ENCODE assay signal across 7 cellular contexts in the genomic region with DNA sequence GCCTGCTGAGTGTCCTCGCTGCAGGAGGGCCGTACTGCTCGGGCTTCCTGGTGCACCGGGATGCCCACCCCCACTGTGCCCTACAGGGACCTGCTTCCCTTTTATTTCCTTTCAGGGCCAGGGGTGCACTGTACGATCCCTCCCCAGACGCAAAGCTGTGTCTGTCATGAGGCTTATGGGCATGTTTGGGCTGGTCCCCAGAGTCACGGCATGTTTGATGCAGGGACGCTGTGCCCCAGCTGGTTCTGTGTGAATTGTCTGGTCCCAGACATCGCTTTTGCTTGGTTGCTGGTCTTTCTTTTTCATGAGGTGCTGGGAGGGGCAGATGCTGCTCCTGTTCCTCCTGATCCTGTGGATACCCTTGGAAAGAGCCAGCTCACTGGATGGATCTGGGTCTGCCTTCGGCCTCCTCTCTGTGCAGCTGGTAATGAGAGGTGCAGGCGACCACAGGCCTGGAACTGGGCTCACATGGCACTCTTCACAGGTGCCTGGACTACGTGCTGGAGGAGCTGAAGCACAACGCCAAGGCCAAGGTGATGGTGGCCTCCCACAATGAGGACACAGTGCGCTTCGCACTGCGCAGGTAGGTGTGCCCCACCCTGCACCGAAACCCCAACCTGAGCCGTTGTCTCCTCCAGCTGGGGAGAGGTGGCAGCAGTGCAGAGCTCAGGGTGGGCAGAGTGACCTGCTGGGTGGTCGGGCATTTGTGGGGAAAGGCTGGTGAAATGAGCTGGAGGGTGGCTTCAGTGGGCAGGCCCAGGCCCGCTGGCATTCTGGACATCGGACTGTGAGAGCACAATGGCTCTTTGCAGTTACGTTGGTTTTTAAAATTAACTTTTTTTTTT. TPM values are rescaled to one million over a fixed set of nuclear protein-coding genes. Genes with fewer than 3 reads are reported as not detected.
DNase-seq lines count a peak whose midpoint lies in the region; ATAC-seq and TF ChIP-seq lines count a peak whose summit lies in the region.
"Not testable (repeated sequence)": the region's sequence is repeated elsewhere in the genome, so short reads cannot be mapped to it uniquely, and the experiment has no call there.

No MANE protein-coding gene starts in this region.

- not testable (repeated sequence) for H3K4me1 Mint-ChIP-seq in CD14-positive monocyte, brain

- H3K27me3 Mint-ChIP-seq in CD14-positive monocyte (ENCODE audit: low read depth in 3 of 3); brain: not testable (repeated sequence)

- H3K36me3 ChIP-seq in SJCRH30, left lung: not testable (repeated sequence)

- peak; percentile 32 for ATAC-seq in foreskin keratinocyte
- not testable (repeated sequence) for ATAC-seq in left lung, sciatic nerve

- intact Hi-C loops in CD14-positive monocyte (cut with micrococcal nuclease); left lung (cut with DNase I); sciatic nerve (cut with DNase I): not testable (repeated sequence)

- H3K36me3 Mint-ChIP-seq in CD14-positive monocyte, brain: not testable (repeated sequence)

- not testable (repeated sequence) for H3K4me1 ChIP-seq in SJCRH30, foreskin keratinocyte, left lung

- not testable (repeated sequence) for TF ChIP-seq CTCF in CD14-positive monocyte (IDR thresholded peaks at IDR 0.05); brain (conservative IDR thresholded peaks at IDR 0.05); foreskin keratinocyte (conservative IDR thresholded peaks at IDR 0.05); left lung (IDR thresholded peaks at IDR 0.05)

- not testable (repeated sequence) for H3K27me3 ChIP-seq in SJCRH30, foreskin keratinocyte, left lung

- H3K9me3 ChIP-seq in SJCRH30 (replicated peaks); left lung: not testable (repeated sequence)

- H3K4me3 ChIP-seq in SJCRH30: peak overlapping the region; percentile 53
- not testable (repeated sequence) for H3K4me3 ChIP-seq in left lung

- H3K27ac ChIP-seq in SJCRH30: peak overlapping the region; percentile 65; the same call in 1 of the 2 replicates
- H3K27ac ChIP-seq in foreskin keratinocyte, left lung: not testable (repeated sequence)

- H3K27ac Mint-ChIP-seq in CD14-positive monocyte (peak overlapping the region in 1 of 7 donors; percentile 15), brain (peak overlapping the region in 3 of 5 experiments; percentile 78 to 86 (median 79))

- not testable (repeated sequence) for H3K4me3 Mint-ChIP-seq in CD14-positive monocyte, brain

- DNase-seq in CD14-positive monocyte (ENCODE audit: low spot score) (peak; percentile 22), NCI-H1694 (lab: John Stamatoyannopoulos, UW) (peak; percentile 46), SJCRH30 (peak; percentile 27 to 35), foreskin keratinocyte (peak in 1 of 2 donors; percentile 25), left lung (peak; percentile 13 to 57), sciatic nerve (ENCODE audit: low spot score) (peak; percentile 31)

- H3K9me3 Mint-ChIP-seq in CD14-positive monocyte, brain: not testable (repeated sequence)

RNA-seq across cellular contexts. Expression of gene DGCR6L, which starts 10.8 kb away (rescaled TPM):
- polyA plus RNA-seq in CD14-positive monocyte (10 to 100 TPM; 56.3 to 62.8 TPM), brain (ENCODE audit: insufficient read depth, low read depth, low replicate concordance) (119 TPM), foreskin keratinocyte (59.5 and 62.9 TPM in 2 replicates)
- 25.8 and 31.1 TPM in 2 replicates for total RNA-seq in SJCRH30 (2014; rRNA removed; shearing (Covaris generic))
- total RNA-seq in foreskin keratinocyte (43.8 and 45.5 TPM in 2 replicates), left lung (10 to 100 TPM; 35.5 to 46.7 TPM), sciatic nerve (28.9 TPM)

RNA-seq across cellular contexts. Expression of gene RTN4R, which starts 40.9 kb away (rescaled TPM):
- polyA plus RNA-seq in CD14-positive monocyte: not detected
- 0.10 and 0.30 TPM in 2 replicates for total RNA-seq in SJCRH30 (2014; rRNA removed; shearing (Covaris generic))
- polyA plus RNA-seq in brain (ENCODE audit: insufficient read depth, low read depth, low replicate concordance): 21.3 TPM
- total RNA-seq in foreskin keratinocyte: 19.1 and 19.3 TPM in 2 replicates
- 23.3 and 26.6 TPM in 2 replicates for polyA plus RNA-seq in foreskin keratinocyte
- total RNA-seq in left lung: 10 to 100 TPM in 1 of 2 donors, 1 to 10 TPM in 1; 8.9 to 10.9 TPM
- total RNA-seq in sciatic nerve: 4.4 TPM
